8 cellular contexts compared by ENCODE assay signal in the genomic region with DNA sequence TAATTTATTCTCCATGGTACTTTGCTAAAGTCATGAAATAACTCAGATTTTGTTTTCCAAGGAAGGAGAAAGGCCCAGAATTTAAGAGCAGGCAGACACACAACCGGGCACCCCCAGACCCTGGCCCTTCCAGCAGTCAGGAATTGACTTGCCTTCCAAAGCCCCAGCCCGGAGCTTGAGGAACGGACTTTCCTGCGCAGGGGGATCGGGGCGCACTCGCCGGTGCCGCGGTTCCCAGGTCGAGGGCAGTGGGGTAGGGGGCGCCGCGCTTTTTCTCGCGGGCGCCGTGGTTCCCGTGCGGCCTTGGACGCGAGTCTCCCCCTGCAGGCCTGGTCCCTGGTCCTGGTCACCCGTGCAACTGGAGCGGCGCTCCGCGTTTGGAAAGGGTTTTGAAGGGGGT. TPM values are rescaled to one million over a fixed set of nuclear protein-coding genes. Genes with fewer than 3 reads are reported as not detected.
A peak's percentile ranks its signal among the peaks of the same experiment; 100 is the strongest.
DNase-seq lines count a peak whose midpoint lies in the region; ATAC-seq lines count a peak whose summit lies in the region.

No MANE protein-coding gene starts in this region.

- H3K4me1 ChIP-seq in right cardiac atrium (ENCODE audit: control insufficient read depth, insufficient read depth, low read length), result peaks cover 2% of the 10 kb centered on the region
- H3K4me1 ChIP-seq in skeletal muscle satellite cell (ENCODE audit: control insufficient read depth, insufficient read depth, low read length), result peaks cover 13% of the 10 kb centered on the region

- ATAC-seq in right cardiac atrium, result peak in 1 of 2 donors; percentile 9
- ATAC-seq in HG03025 (IDR thresholded peaks at IDR 0.05; ENCODE audit: low FRiP score, unreplicated experiment), result no peak

- DNase-seq in stimulated activated CD4-positive, alpha-beta T cell treated with anti-CD3 and anti-CD28 coated beads, Interleukin-2, amount 100 ng/mL, for 24 hours, result peak; percentile 23 to 24
- no peak for DNase-seq in stimulated activated CD4-positive, alpha-beta T cell treated with anti-CD3 and anti-CD28 coated beads, Interleukin-4, amount 100 ng/mL, for 24 hours
- DNase-seq in activated T-cell treated with anti-CD3 and anti-CD28 coated beads, Interleukin-2, amount 50 U/mL, for 24 hours, result no peak
- DNase-seq in right cardiac atrium (peak; percentile 28 to 70 (median 68)), amniotic stem cell (lab: John Stamatoyannopoulos, UW) (no peak), DMS79 treated with DMSO at 0.1 percent for 48 hours (lab: John Stamatoyannopoulos, UW) (no peak)

- no peaks in the 10 kb centered on the region for H3K9me3 Mint-ChIP-seq in activated T-cell treated with anti-CD3 and anti-CD28 coated beads, Interleukin-2, amount 50 U/mL, for 24 hours

- no peaks in the 10 kb centered on the region for H3K27me3 ChIP-seq in right cardiac atrium (ENCODE audit: control insufficient read depth, insufficient read depth)
- H3K27me3 ChIP-seq in skeletal muscle satellite cell (ENCODE audit: control insufficient read depth, insufficient read depth, low read length), result no peaks in the 10 kb centered on the region

- H3K9ac ChIP-seq in skeletal muscle satellite cell (ENCODE audit: low read depth, low read length), result peak overlapping the region; percentile 100

- H3K27me3 Mint-ChIP-seq in activated T-cell treated with anti-CD3 and anti-CD28 coated beads, Interleukin-2, amount 50 U/mL, for 24 hours, result no peaks in the 10 kb centered on the region

- intact Hi-C loops in right cardiac atrium (cut with DNase I), result no loop called here

- H3K9me3 ChIP-seq in right cardiac atrium (ENCODE audit: control insufficient read depth, low read length) (no peaks in the 10 kb centered on the region), skeletal muscle satellite cell (replicated peaks; ENCODE audit: low read length) (no peaks in the 10 kb centered on the region)

- 42% methylated on average over 27 of the region's 27 CpGs for WGBS in right cardiac atrium

- peak overlapping the region; percentile 86 for H3K4me3 Mint-ChIP-seq in activated T-cell treated with anti-CD3 and anti-CD28 coated beads, Interleukin-2, amount 50 U/mL, for 24 hours

- H3K4me2 ChIP-seq in skeletal muscle satellite cell (ENCODE audit: low read length), result peak overlapping the region; percentile 79

- H3K36me3 ChIP-seq in skeletal muscle satellite cell (ENCODE audit: insufficient read depth, low read length), result peaks cover 5% of the 10 kb centered on the region

- peak overlapping the region; percentile 87 for H3K27ac Mint-ChIP-seq in activated T-cell treated with anti-CD3 and anti-CD28 coated beads, Interleukin-2, amount 50 U/mL, for 24 hours

- H3K4me3 ChIP-seq in right cardiac atrium (ENCODE audit: low read length) (peak overlapping the region; percentile 90), skeletal muscle satellite cell (ENCODE audit: low read length) (peak overlapping the region; percentile 100)

- peaks cover 59% of the 10 kb centered on the region for H3K4me1 Mint-ChIP-seq in activated T-cell treated with anti-CD3 and anti-CD28 coated beads, Interleukin-2, amount 50 U/mL, for 24 hours (ENCODE audit: low read depth)

- H3K27ac ChIP-seq in right cardiac atrium (ENCODE audit: low read length), result peak overlapping the region; percentile 9

- H3K36me3 Mint-ChIP-seq in activated T-cell treated with anti-CD3 and anti-CD28 coated beads, Interleukin-2, amount 50 U/mL, for 24 hours (ENCODE audit: low read depth), result peaks cover 27% of the 10 kb centered on the region

RNA-seq across cellular contexts. Expression of a gene that starts 1.2 kb away (rescaled TPM):
- 10 to 100 TPM; 12.8 to 19.8 (median 17.6) TPM for total RNA-seq in right cardiac atrium
- 2.2 TPM for polyA plus RNA-seq in right cardiac atrium
- 9.1 and 9.2 TPM in 2 replicates for total RNA-seq in skeletal muscle satellite cell (2012; rRNA removed)

Comparison
In these comparisons a context has a peak if more than half of its experiments do, and no peak if none do; other contexts are left out.
1. DNase-seq: peak in stimulated activated CD4-positive, alpha-beta T cell treated with anti-CD3 and anti-CD28 coated beads, Interleukin-2, amount 100 ng/mL, for 24 hours (2 of 2) and right cardiac atrium (3 of 3); none in stimulated activated CD4-positive, alpha-beta T cell treated with anti-CD3 and anti-CD28 coated beads, Interleukin-4, amount 100 ng/mL, for 24 hours (single experiment), activated T-cell treated with anti-CD3 and anti-CD28 coated beads, Interleukin-2, amount 50 U/mL, for 24 hours (single experiment), amniotic stem cell (single experiment) and DMS79 treated with DMSO at 0.1 percent for 48 hours (single experiment).